ENCODE assay signal across 17 cellular contexts in the genomic region with DNA sequence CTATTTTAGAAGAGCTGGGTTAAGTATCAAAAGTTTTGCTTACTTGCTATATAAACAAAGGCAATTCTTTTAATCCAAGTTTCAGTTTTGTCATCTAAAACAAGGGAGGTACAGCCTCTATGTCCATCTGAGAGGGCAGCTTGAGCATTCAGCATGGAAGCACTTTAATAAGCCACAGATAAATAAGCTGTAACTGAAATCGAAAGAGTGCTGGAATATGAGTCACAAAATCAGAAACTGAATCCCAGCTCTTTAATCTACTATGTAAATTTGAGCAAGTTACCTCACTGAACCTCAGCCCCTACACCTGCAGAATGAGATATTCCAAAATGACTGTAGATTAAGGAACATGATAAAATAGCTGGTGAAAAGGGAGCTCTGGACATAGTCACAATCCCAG.
"Had no signal": no experiment of that assay in that cellular context is flagged by ENCODE, and none has a peak within 500 bp of the region (broad histone marks: within the 10 kb centered on the region; RNA-seq: fewer than 3 reads in every experiment).

No MANE protein-coding gene starts in this region.

- H3K4me1 Mint-ChIP-seq: nephron, T-cell had no signal

- H3K9me3 Mint-ChIP-seq: activated naive CD4-positive, alpha-beta T cell treated with anti-CD3 and anti-CD28 coated beads for 36 hours; activated T-helper 2 cell treated with anti-CD3 and anti-CD28 coated beads, Interferon-gamma antibody, Interleukin-2, Interleukin-4, amounts not matched to agents 10 μg/mL and 5 μg/mL and 100 μg/mL, durations not matched to agents 14 hours and 24 hours and 36 hours; nephron; T-cell had no signal

- H3K27me3 ChIP-seq: adrenal gland, right lobe of liver, stomach, upper lobe of right lung had no signal

- H3K4me1 ChIP-seq: adrenal gland, psoas muscle, right lobe of liver, upper lobe of right lung had no signal

- H3K36me3 ChIP-seq: thoracic aorta had no signal

- H3K9me3 ChIP-seq: adrenal gland, psoas muscle, right lobe of liver, stomach, thoracic aorta, upper lobe of right lung had no signal

- H3K27ac Mint-ChIP-seq: activated naive CD4-positive, alpha-beta T cell treated with anti-CD3 and anti-CD28 coated beads for 36 hours; activated T-helper 2 cell treated with anti-CD3 and anti-CD28 coated beads, Interferon-gamma antibody, Interleukin-2, Interleukin-4, amounts not matched to agents 10 μg/mL and 5 μg/mL and 100 μg/mL, durations not matched to agents 14 hours and 24 hours and 36 hours; nephron; T-cell had no signal

- H3K27ac ChIP-seq: adrenal gland, psoas muscle, right lobe of liver, thoracic aorta, upper lobe of right lung had no signal

- H3K4me3 Mint-ChIP-seq: activated naive CD4-positive, alpha-beta T cell treated with anti-CD3 and anti-CD28 coated beads for 36 hours; nephron; T-cell had no signal

- ATAC-seq: T-cell, upper lobe of right lung had no signal

- H3K4me3 ChIP-seq: adrenal gland, psoas muscle, right lobe of liver, stomach, thoracic aorta, upper lobe of right lung had no signal

- H3K27me3 Mint-ChIP-seq: T-cell had no signal

- DNase-seq: activated CD4-positive, CD25-positive, alpha-beta regulatory T cell treated with anti-CD3 and anti-CD28 coated beads, Interleukin-2, amount 50 U/mL, for 72 hours; activated naive CD4-positive, alpha-beta T cell treated with anti-CD3 and anti-CD28 coated beads for 36 hours; activated T-cell treated with anti-CD3 and anti-CD28 coated beads for 4 hours; adrenal gland; foreskin fibroblast; hippocampal formation; kidney glomerular epithelial cell; psoas muscle; right lobe of liver; stimulated activated CD4-positive, alpha-beta T cell treated with anti-CD3 and anti-CD28 coated beads, Interleukin-1b, Interleukin-23, amount 100 ng/mL, for 48 hours; stomach; T-cell; T-helper 9 cell; upper lobe of right lung had no signal
